In genomic region chr15:67801142-67801541, GRCh38 we compare ENCODE assay signal across 26 cellular contexts. TPM values are rescaled to one million over a fixed set of nuclear protein-coding genes. Genes with fewer than 3 reads are reported as not detected.
"Had no signal": no experiment of that assay in that cellular context is flagged by ENCODE, and none has a peak within 500 bp of the region (broad histone marks: within the 10 kb centered on the region; RNA-seq: fewer than 3 reads in every experiment).

No MANE protein-coding gene starts in this region.

- H3K36me3 ChIP-seq: MG63 had no signal

- H3K4me3 ChIP-seq: MG63 had no signal

- H3K4me2 ChIP-seq: SK-N-SH had no signal

- H3K27me3 ChIP-seq: MG63 had no signal

- FAIRE-seq: HepG2 had no signal

- H3K27ac ChIP-seq: RWPE1 had no signal

- DNase-seq: IMR-90, Karpas-422, KG1, MG63, NCI-H1092, NCI-H1105 treated with DMSO at 0.1 percent for 48 hours, NCI-H1417 treated with DMSO at 0.1 percent for 48 hours, NCI-H146, NCI-H1694 treated with DMSO at 0.1 percent for 48 hours, NCI-H1930, NCI-H2081, NCI-H2107, NCI-H2227 treated with DMSO at 0.1 percent for 48 hours, NCI-H446, NCI-H510A, NCI-H524 treated with DMSO at 0.1 percent for 48 hours, NCI-H69, NCI-H774, PC-3, SHP77, SK-N-SH had no signal

- H3K9ac ChIP-seq: SK-N-SH had no signal

- H3K9me3 ChIP-seq: MG63, SK-N-SH had no signal

RNA-seq across cellular contexts. Expression of gene SKOR1, which starts 24.2 kb away (rescaled TPM):
- total RNA-seq: HT1080, IMR-90, SK-MEL-5 had no signal

RNA-seq across cellular contexts. Expression of gene RNU6-1, which starts 38.7 kb away (rescaled TPM):
- total RNA-seq: HT1080, IMR-90, OCI-LY7, PC-3, SK-MEL-5 had no signal
- polyA plus RNA-seq: HepG2, IMR-90, SK-N-SH had no signal
